Comparison of ENCODE assay signal across 25 cellular contexts in genomic region chr14:81296263-81296923, GRCh38.
A peak's percentile ranks its signal among the peaks of the same experiment; 100 is the strongest.
DNase-seq lines count a peak whose midpoint lies in the region; ATAC-seq and TF ChIP-seq lines count a peak whose summit lies in the region.
"Had no signal": no experiment of that assay in that cellular context is flagged by ENCODE, and none has a peak within 500 bp of the region (broad histone marks: within the 10 kb centered on the region; RNA-seq: fewer than 3 reads in every experiment).

No MANE protein-coding gene starts in this region.

- H3K4me3 Mint-ChIP-seq in neural crest cell: no peak overlapping the region
- H3K4me3 Mint-ChIP-seq in CD4-positive, alpha-beta memory T cell: no peak overlapping the region
- H3K4me3 Mint-ChIP-seq: naive thymus-derived CD8-positive, alpha-beta T cell; T-helper 1 cell treated with Interleukin-12 subunit alpha and Interleukin-12 subunit beta and Interleukin-4 antibody, amounts not matched to agents 30 μg/mL and 1 μg/mL, for 36 hours had no signal

- peak overlapping the region; percentile 43 for H3K27ac Mint-ChIP-seq in neural crest cell (ENCODE audit: unreplicated experiment)
- H3K27ac Mint-ChIP-seq in CD4-positive, alpha-beta memory T cell: no peak overlapping the region
- H3K27ac Mint-ChIP-seq: naive thymus-derived CD8-positive, alpha-beta T cell; T-helper 1 cell treated with Interleukin-12 subunit alpha and Interleukin-12 subunit beta and Interleukin-4 antibody, amounts not matched to agents 30 μg/mL and 1 μg/mL, for 36 hours had no signal

- no peaks in the 10 kb centered on the region for H3K9me3 ChIP-seq in WERI-Rb-1 (ENCODE audit: severe bottlenecking)
- no peaks in the 10 kb centered on the region for H3K9me3 ChIP-seq in CD4-positive, alpha-beta memory T cell (ENCODE audit: control insufficient read depth in 1 of 2, low read length in 2 of 2)
- H3K9me3 ChIP-seq: heart right ventricle, transverse colon had no signal

- ATAC-seq in HG03354 (IDR thresholded peaks at IDR 0.05; ENCODE audit: poor library complexity, severe bottlenecking, unreplicated experiment): no peak
- ATAC-seq: foreskin keratinocyte; heart right ventricle; naive thymus-derived CD8-positive, alpha-beta T cell had no signal

- peaks cover 8% of the 10 kb centered on the region for H3K4me1 Mint-ChIP-seq in neural crest cell
- H3K4me1 Mint-ChIP-seq in CD4-positive, alpha-beta memory T cell: no peaks in the 10 kb centered on the region
- H3K4me1 Mint-ChIP-seq: naive thymus-derived CD8-positive, alpha-beta T cell had no signal

- no peaks in the 10 kb centered on the region for H3K4me1 ChIP-seq in CD4-positive, alpha-beta memory T cell (ENCODE audit: insufficient read depth, low read length)

- no peaks in the 10 kb centered on the region for H3K27me3 Mint-ChIP-seq in neural crest cell (ENCODE audit: low read depth)
- H3K27me3 Mint-ChIP-seq in CD4-positive, alpha-beta memory T cell: peaks cover 0 to 2% of the 10 kb centered on the region in 2 donors

- CTCF ChIA-PET in GM10248 (lab: Yijun Ruan, JAX): interaction anchor here (1.4 to 2.2 kb wide), 3 partner anchors 11 to 124 kb away, joined by 4 to 6 read pairs (median 4); no protein-coding TSS in a partner anchor
- CTCF ChIA-PET in CD4-positive, alpha-beta memory T cell (lab: Charles Lee; ENCODE audit: partially characterized antibody): interaction anchor here (1.2 kb wide), 1 partner anchor 156 kb away, joined by 5 read pairs; no protein-coding TSS in a partner anchor

- H3K9me3 Mint-ChIP-seq in neural crest cell: peaks cover 8% of the 10 kb centered on the region
- H3K9me3 Mint-ChIP-seq in CD4-positive, alpha-beta memory T cell: no peaks in the 10 kb centered on the region
- H3K9me3 Mint-ChIP-seq: T-helper 1 cell treated with Interleukin-12 subunit alpha and Interleukin-12 subunit beta and Interleukin-4 antibody, amounts not matched to agents 30 μg/mL and 1 μg/mL, for 36 hours had no signal

- no peaks in the 10 kb centered on the region for H3K36me3 ChIP-seq in WERI-Rb-1
- no peaks in the 10 kb centered on the region for H3K36me3 ChIP-seq in CD4-positive, alpha-beta memory T cell (ENCODE audit: insufficient read depth, low read length)
- H3K36me3 ChIP-seq: heart right ventricle, transverse colon had no signal

- POLR2A ChIA-PET in GM10248 (lab: Yijun Ruan, JAX): no interaction called here
- POLR2A ChIA-PET in CD4-positive, alpha-beta memory T cell (lab: Charles Lee; ENCODE audit: partially characterized antibody): no interaction called here

- intact Hi-C loops in CD4-positive, alpha-beta memory T cell (cut with micrococcal nuclease): no loop called here

- DNase-seq in CD1c-positive myeloid dendritic cell (ENCODE audit: extremely low spot score) (peak; percentile 62), NCI-H226 (peak; percentile 61), WERI-Rb-1 (no peak), neural crest cell (ENCODE audit: low read depth, low spot score) (no peak), ecto neural progenitor cell (ENCODE audit: low spot score) (no peak), GM10248 (ENCODE audit: extremely low spot score) (no peak)
- no peak for DNase-seq in CD4-positive, alpha-beta memory T cell
- DNase-seq: activated CD8-positive, alpha-beta memory T cell treated with anti-CD3 and anti-CD28 coated beads for 24 hours; activated gamma-delta T cell; cortex of kidney; DMS79; foreskin keratinocyte; GDM1; HCEC 1CT; heart right ventricle; kidney glomerular epithelial cell; mesenchymal stem cell; naive thymus-derived CD8-positive, alpha-beta T cell; NCI-H1092; NCI-H187; NCI-H2171; NCI-H524; transverse colon had no signal

- H3K36me3 Mint-ChIP-seq in neural crest cell (ENCODE audit: low read depth): peaks cover 8% of the 10 kb centered on the region
- H3K36me3 Mint-ChIP-seq in CD4-positive, alpha-beta memory T cell: no peaks in the 10 kb centered on the region
- H3K36me3 Mint-ChIP-seq: naive thymus-derived CD8-positive, alpha-beta T cell had no signal

- peak overlapping the region; percentile 75 for H3K27ac ChIP-seq in WERI-Rb-1
- H3K27ac ChIP-seq in CD4-positive, alpha-beta memory T cell (ENCODE audit: low read depth, low read length): no peak overlapping the region
- H3K27ac ChIP-seq: foreskin keratinocyte, heart right ventricle, transverse colon had no signal

- H3K4me3 ChIP-seq in WERI-Rb-1 (ENCODE audit: low read depth, low read length): no peak overlapping the region
- no peak overlapping the region for H3K4me3 ChIP-seq in CD4-positive, alpha-beta memory T cell (ENCODE audit: low read length in 2 of 2)
- H3K4me3 ChIP-seq: heart right ventricle, transverse colon had no signal

- H3K27me3 ChIP-seq in WERI-Rb-1 (ENCODE audit: insufficient read depth, low read depth, severe bottlenecking): no peaks in the 10 kb centered on the region
- no peaks in the 10 kb centered on the region for H3K27me3 ChIP-seq in CD4-positive, alpha-beta memory T cell (ENCODE audit: insufficient read depth, low read length)
- H3K27me3 ChIP-seq: foreskin keratinocyte, heart right ventricle, transverse colon had no signal

- TF ChIP-seq CTCF in WERI-Rb-1 (IDR thresholded peaks at IDR 0.05; ENCODE audit: low read depth, low read length) (no peak), neural crest cell (conservative IDR thresholded peaks at IDR 0.05) (no peak), GM10248 (IDR thresholded peaks at IDR 0.05; ENCODE audit: control extremely low read depth, extremely low read depth, low read depth, missing control alignments) (no peak)

Comparison
In these comparisons a context has a peak if more than half of its experiments do, and no peak if none do; other contexts are left out.
1. DNase-seq: peak in CD1c-positive myeloid dendritic cell (single experiment) and NCI-H226 (single experiment); none in WERI-Rb-1 (single experiment), neural crest cell (single experiment), ecto neural progenitor cell (single experiment), GM10248 (single experiment) and CD4-positive, alpha-beta memory T cell (0 of 5).